Comparison of ENCODE assay signal across 13 cellular contexts in the genomic region with DNA sequence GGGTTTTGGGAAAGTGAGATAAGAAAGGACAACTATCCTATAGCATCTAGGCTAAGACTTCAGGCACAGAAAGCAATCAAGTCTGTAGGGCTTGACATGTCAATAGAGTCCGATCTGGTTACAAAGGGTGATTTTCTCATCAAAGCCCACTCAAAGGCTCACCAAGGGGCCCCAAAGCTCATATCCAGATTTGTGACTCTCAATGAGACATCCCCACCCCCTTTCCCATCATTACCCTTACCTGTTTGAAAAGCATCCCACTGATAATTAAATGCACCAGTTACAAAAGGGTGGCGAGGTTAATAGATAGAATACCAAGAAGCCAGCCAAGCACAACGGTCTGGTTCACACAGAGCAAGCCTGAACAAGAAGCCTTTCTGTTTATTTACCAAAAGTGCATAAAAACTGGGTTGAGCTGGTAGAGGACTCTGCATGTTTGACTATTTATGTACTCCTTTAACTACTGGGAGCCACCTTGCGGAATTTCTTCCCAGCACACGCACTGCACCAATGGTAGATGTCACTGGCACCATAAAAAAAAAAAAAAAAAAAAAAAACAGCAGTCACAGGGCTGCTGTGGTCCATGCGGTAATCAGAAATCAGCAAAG. TPM values are rescaled to one million over a fixed set of nuclear protein-coding genes. Genes with fewer than 3 reads are reported as not detected.
DNase-seq lines count a peak whose midpoint lies in the region; TF ChIP-seq lines count a peak whose summit lies in the region.
"Had no signal": no experiment of that assay in that cellular context is flagged by ENCODE, and none has a peak within 500 bp of the region (broad histone marks: within the 10 kb centered on the region; RNA-seq: fewer than 3 reads in every experiment).

No MANE protein-coding gene starts in this region.

- TF ChIP-seq CTCF in mammary epithelial cell (conservative IDR thresholded peaks at IDR 0.05 in 1 of 2, IDR thresholded peaks at IDR 0.05 in 1 of 2; ENCODE audit: extremely low read depth in 1 of 2, insufficient read depth in 1 of 2, low read depth in 1 of 2, low read length in 2 of 2) = no peak
- no peak for TF ChIP-seq CTCF in mesothelial cell of epicardium (IDR thresholded peaks at IDR 0.05; ENCODE audit: unreplicated experiment)

- H3K23ac ChIP-seq in mesenchymal stem cell (ENCODE audit: low read length in 2 of 2) = no peak overlapping the region

- dilution Hi-C loops in mammary epithelial cell (cut with HindIII; ENCODE audit: low sequenced_read_pairs) = no loop called here

- no peak overlapping the region for H4K91ac ChIP-seq in mesenchymal stem cell (ENCODE audit: low read length)

- BruUV-seq in mammary epithelial cell (replicated peaks; lab: Mats Ljungman, UMichigan) = no TSS peak

- H2AK5ac ChIP-seq in mesenchymal stem cell (ENCODE audit: low read length, severe bottlenecking) = peak overlapping the region; percentile 21

- H3K36me3 Mint-ChIP-seq in mesothelial cell of epicardium = peaks cover 12% of the 10 kb centered on the region

- H3K27me3 Mint-ChIP-seq in mesothelial cell of epicardium (ENCODE audit: low read depth) = no peaks in the 10 kb centered on the region

- H3K4me1 ChIP-seq in mammary epithelial cell (ENCODE audit: insufficient read depth, low read length) = peaks cover 63% of the 10 kb centered on the region
- H3K4me1 ChIP-seq in mesenchymal stem cell (ENCODE audit: control insufficient read depth, insufficient read depth, low read depth, low read length) = peaks cover 21% of the 10 kb centered on the region

- H3K4me3 ChIP-seq in mammary epithelial cell (replicated peaks in 1 of 3; ENCODE audit: insufficient read depth in 1 of 3, low read depth in 2 of 3, low read length in 3 of 3) = peak overlapping the region in 2 of 3 experiments; percentile 18 to 20
- no peak overlapping the region for H3K4me3 ChIP-seq in mesenchymal stem cell (ENCODE audit: insufficient read depth in 1 of 2, low read depth in 1 of 2, low read length in 2 of 2)

- H3K27ac Mint-ChIP-seq in mesothelial cell of epicardium = no peak overlapping the region
- H3K27ac Mint-ChIP-seq: activated B cell treated with CpG ODN at 0.5 μM for 24 hours had no signal

- DNase-seq in NCI-H2171 treated with DMSO at 0.1 percent for 48 hours (lab: John Stamatoyannopoulos, UW) (peak; percentile 43), NCI-H2171 (lab: John Stamatoyannopoulos, UW) (no peak), mammary epithelial cell (peak; percentile 76), mesenchymal stem cell (no peak), ureter (ENCODE audit: low spot score) (peak; percentile 63), mesothelial cell of epicardium (ENCODE audit: low spot score in 2 of 2, unreplicated experiment in 2 of 2) (no peak), NCI-H510A treated with DMSO at 0.1 percent for 48 hours (lab: John Stamatoyannopoulos, UW) (no peak)
- DNase-seq in activated CD4-positive, alpha-beta T cell treated with anti-CD3 and anti-CD28 coated beads for 4 hours = no peak
- DNase-seq: activated B cell treated with CpG ODN at 0.5 μM for 24 hours; central memory CD4-positive, alpha-beta T cell; KG1; NCI-H524; small intestine had no signal

- no peaks in the 10 kb centered on the region for H4K20me1 ChIP-seq in mammary epithelial cell (ENCODE audit: insufficient read depth, low read length)

- in situ Hi-C loops in mammary epithelial cell (cut with MboI; ENCODE audit: low sequenced_read_pairs in 2 of 2) = loop anchor here in 1 of 2 donors (25.0 kb wide), 2 partner anchors 545 to 870 kb away; no protein-coding TSS in a partner anchor

- intact Hi-C loops in mammary epithelial cell (cut with micrococcal nuclease) = loop anchor here (1.0 kb wide), 1 partner anchor 114 kb away; no protein-coding TSS in a partner anchor

- peak overlapping the region; percentile 41 for H3K9ac ChIP-seq in mammary epithelial cell (ENCODE audit: insufficient read depth, low read length)
- no peak overlapping the region for H3K9ac ChIP-seq in mesenchymal stem cell (ENCODE audit: low read length)

- H3K36me3 ChIP-seq in mammary epithelial cell (ENCODE audit: insufficient read depth, low read length) = peaks cover 45% of the 10 kb centered on the region
- peaks cover 21 to 28% of the 10 kb centered on the region in 2 experiments for H3K36me3 ChIP-seq in mesenchymal stem cell (ENCODE audit: control insufficient read depth in 1 of 2, insufficient read depth in 2 of 2, low read depth in 1 of 2, low read length in 2 of 2)

- 54% methylated on average over 6 of the region's 6 CpGs for WGBS in mammary epithelial cell (ENCODE audit: low coverage, missing lambda C conversion rate)
- 95% methylated on average over 6 of the region's 6 CpGs for WGBS in mesenchymal stem cell

- no peak overlapping the region for H3K4ac ChIP-seq in mesenchymal stem cell (ENCODE audit: low read depth in 1 of 2, low read length in 2 of 2)

- no peaks in the 10 kb centered on the region for H3K27me3 ChIP-seq in mammary epithelial cell (ENCODE audit: insufficient read depth, low read length)
- H3K27me3 ChIP-seq in mesenchymal stem cell (ENCODE audit: control insufficient read depth in 1 of 2, insufficient read depth in 1 of 2, low read length in 2 of 2) = no peaks in the 10 kb centered on the region

- no peak overlapping the region for H2BK12ac ChIP-seq in mesenchymal stem cell (ENCODE audit: low read length in 2 of 2)

- H3K27ac ChIP-seq in mammary epithelial cell (ENCODE audit: insufficient read depth, low read depth, low read length) = peak overlapping the region; percentile 87
- H3K27ac ChIP-seq in mesenchymal stem cell (ENCODE audit: low read length, poor library complexity, severe bottlenecking) = no peak overlapping the region

- no peak overlapping the region for H2BK5ac ChIP-seq in mesenchymal stem cell (ENCODE audit: low read depth, low read length, poor library complexity, severe bottlenecking)

- no peak overlapping the region for H3K4me3 Mint-ChIP-seq in mesothelial cell of epicardium
- H3K4me3 Mint-ChIP-seq: activated B cell treated with CpG ODN at 0.5 μM for 24 hours had no signal

- H2BK120ac ChIP-seq in mesenchymal stem cell (ENCODE audit: low read depth, low read length) = no peak overlapping the region

- H2BK15ac ChIP-seq in mesenchymal stem cell (ENCODE audit: low read depth, poor library complexity, severe bottlenecking) = no peak overlapping the region

- peaks cover 85% of the 10 kb centered on the region for H3K4me1 Mint-ChIP-seq in mesothelial cell of epicardium

- H3K79me1 ChIP-seq in mesenchymal stem cell (replicated peaks; ENCODE audit: low read length, poor library complexity, severe bottlenecking) = peaks cover 35% of the 10 kb centered on the region

- H3K9me3 Mint-ChIP-seq in mesothelial cell of epicardium = no peaks in the 10 kb centered on the region
- H3K9me3 Mint-ChIP-seq: activated B cell treated with CpG ODN at 0.5 μM for 24 hours had no signal

- H3K9me3 ChIP-seq in mammary epithelial cell (replicated peaks; ENCODE audit: insufficient read depth, low read length) = no peaks in the 10 kb centered on the region
- no peaks in the 10 kb centered on the region for H3K9me3 ChIP-seq in mesenchymal stem cell (ENCODE audit: control insufficient read depth, low read length)

- no peak overlapping the region for H3K14ac ChIP-seq in mesenchymal stem cell (ENCODE audit: low read length in 2 of 2)

- peaks cover 100% of the 10 kb centered on the region for H3K79me2 ChIP-seq in mammary epithelial cell (ENCODE audit: insufficient read depth, low read length)

- H2AFZ ChIP-seq in mammary epithelial cell (ENCODE audit: low read depth, low read length) (no peak overlapping the region), mesenchymal stem cell (ENCODE audit: low read depth, low read length) (no peak overlapping the region)

- no peak overlapping the region for H3K18ac ChIP-seq in mesenchymal stem cell (ENCODE audit: low read depth in 1 of 2, low read length in 2 of 2)

- H3K4me2 ChIP-seq in mammary epithelial cell (ENCODE audit: insufficient read depth, low read depth, low read length) = peak overlapping the region; percentile 83
- H3K4me2 ChIP-seq in mesenchymal stem cell (ENCODE audit: low read length, poor library complexity, severe bottlenecking) = no peak overlapping the region

- H4K8ac ChIP-seq in mesenchymal stem cell (ENCODE audit: low read length) = no peak overlapping the region

- CTCF ChIA-PET in mammary epithelial cell (lab: Charles Lee; ENCODE audit: low non-redundant PET) = no interaction called here

RNA-seq across cellular contexts. Expression of a gene that starts 6.1 kb away (rescaled TPM):
- total RNA-seq in mammary epithelial cell = 100 to 1,000 TPM; 244 to 283 TPM
- polyA plus RNA-seq in mammary epithelial cell = 54.7 TPM
- 300 TPM for polyA minus RNA-seq in mammary epithelial cell
- polyA plus RNA-seq in mesenchymal stem cell (2013, experiment 1 of 2) = 13.2 TPM
- polyA plus RNA-seq in mesenchymal stem cell (2013, experiment 2 of 2) = 12.6 TPM
- total RNA-seq in ureter = 161 TPM
- 70.6 to 74.1 TPM (median 70.9 TPM) in 3 replicates for total RNA-seq in mesothelial cell of epicardium
- total RNA-seq: activated B cell treated with CpG ODN at 0.5 μM for 24 hours had no signal

Comparison
In these comparisons a context has a peak if more than half of its experiments do, and no peak if none do; other contexts are left out.
1. DNase-seq: peak in NCI-H2171 treated with DMSO at 0.1 percent for 48 hours (single experiment), mammary epithelial cell (single experiment) and ureter (single experiment); none in NCI-H2171 (single experiment), mesenchymal stem cell (single experiment), activated CD4-positive, alpha-beta T cell treated with anti-CD3 and anti-CD28 coated beads for 4 hours (0 of 2), mesothelial cell of epicardium (0 of 2) and NCI-H510A treated with DMSO at 0.1 percent for 48 hours (single experiment).
2. H3K4me3 ChIP-seq: peak in mammary epithelial cell (2 of 3); none in mesenchymal stem cell (0 of 2).